In the genomic region with DNA sequence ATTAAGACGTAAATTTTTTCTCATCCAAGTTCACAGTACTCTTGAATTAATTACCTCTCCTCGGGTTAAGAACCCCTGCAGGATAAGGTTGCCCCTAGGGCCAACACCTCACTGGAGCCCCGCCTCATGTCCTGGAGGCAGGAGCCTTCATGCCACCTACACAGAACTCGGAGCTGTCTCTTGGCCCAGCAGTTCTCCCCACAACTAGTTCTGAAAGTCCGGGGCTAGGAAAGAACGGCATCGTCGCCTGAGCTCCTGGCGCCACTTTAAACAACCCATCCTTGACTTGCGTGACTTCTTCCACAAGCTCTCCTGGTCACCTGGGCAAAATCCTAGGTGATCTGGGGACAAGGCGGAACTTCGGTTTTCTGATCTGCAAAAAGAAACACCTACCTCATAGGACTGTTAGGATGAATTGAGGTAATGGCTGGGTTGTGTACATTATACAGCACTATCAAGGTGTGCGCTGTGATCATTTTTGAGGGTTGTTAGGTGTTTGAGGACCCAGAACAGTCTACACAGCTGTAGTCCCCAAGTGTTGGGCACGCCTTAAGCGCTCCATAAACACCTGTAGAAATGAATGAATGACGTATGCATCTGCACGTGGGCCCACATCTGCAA, we compare ENCODE assay signal across 8 cellular contexts. TPM values are rescaled to one million over a fixed set of nuclear protein-coding genes. Genes with fewer than 3 reads are reported as not detected.
A peak's percentile ranks its signal among the peaks of the same experiment; 100 is the strongest.
DNase-seq lines count a peak whose midpoint lies in the region; ATAC-seq, FAIRE-seq and TF ChIP-seq lines count a peak whose summit lies in the region.

No MANE protein-coding gene starts in this region.

- CTCF ChIA-PET in H1 (lab: Charles Lee; ENCODE audit: partially characterized antibody): interaction anchor here (1.4 to 36.1 kb wide), 4 partner anchors 20 to 254 kb away, joined by 4 to 634 read pairs (median 6); no protein-coding TSS in a partner anchor

- peak overlapping the region in 1 of 4 experiments; percentile 23; a peak in 2 of 7 replicates for H3K9ac ChIP-seq in H1 (replicated peaks in 1 of 4; ENCODE audit: extremely low read depth in 1 of 4, low read depth in 3 of 4, low read length in 3 of 4)

- H3K18ac ChIP-seq in H1 (ENCODE audit: extremely low read depth, low read length): no peak overlapping the region

- no peak overlapping the region; the same call in 1 of the 2 replicates for H2AFZ ChIP-seq in H1 (ENCODE audit: low read length)

- no peak for TF ChIP-seq RAD21 in H1 (IDR thresholded peaks at IDR 0.05 in 1 of 2, conservative IDR thresholded peaks at IDR 0.05 in 1 of 2; ENCODE audit: low read depth in 2 of 2, low read length in 2 of 2)

- peaks cover 9 to 42% of the 10 kb centered on the region in 2 experiments for H3K79me2 ChIP-seq in H1 (ENCODE audit: control insufficient read depth in 1 of 2, insufficient read depth in 2 of 2, low read length in 2 of 2)

- peak overlapping the region; percentile 78; the same call in 1 of the 2 replicates for H2BK12ac ChIP-seq in H1 (ENCODE audit: low read depth, low read length)

- H2BK20ac ChIP-seq in H1 (ENCODE audit: low read length): peak overlapping the region; percentile 66; the same call in 1 of the 2 replicates

- peaks cover 8 to 50% (median 25%) of the 10 kb centered on the region in 4 donors for H3K4me1 Mint-ChIP-seq in CD4-positive, CD25-positive, alpha-beta regulatory T cell
- H3K4me1 Mint-ChIP-seq in neural crest cell: peaks cover 21% of the 10 kb centered on the region

- H3K27me3 Mint-ChIP-seq in CD4-positive, CD25-positive, alpha-beta regulatory T cell: peaks cover 20% of the 10 kb centered on the region
- peaks cover 19% of the 10 kb centered on the region for H3K27me3 Mint-ChIP-seq in neural crest cell (ENCODE audit: low read depth)

- no peak for ATAC-seq in CD4-positive, CD25-positive, alpha-beta regulatory T cell (ENCODE audit: low read depth in 2 of 2)

- intact Hi-C loops in posterior vena cava (cut with DNase I): no loop called here

- no peaks in the 10 kb centered on the region for H3K9me3 Mint-ChIP-seq in CD4-positive, CD25-positive, alpha-beta regulatory T cell
- no peaks in the 10 kb centered on the region for H3K9me3 Mint-ChIP-seq in neural crest cell

- POLR2A ChIA-PET in H1 (lab: Charles Lee; ENCODE audit: partially characterized antibody): interaction anchor here (0.6 to 2.9 kb wide), 15 partner anchors 9 to 255 kb away, joined by 3 to 24 read pairs (median 4); no protein-coding TSS in a partner anchor

- peak overlapping the region; percentile 82; the same call in 1 of the 2 replicates for H4K8ac ChIP-seq in H1 (ENCODE audit: extremely low read depth, insufficient read depth, low read length)

- peaks cover 7% of the 10 kb centered on the region for H3K79me1 ChIP-seq in H1 (ENCODE audit: low read depth, low read length)

- no peak overlapping the region for H4K5ac ChIP-seq in H1 (ENCODE audit: insufficient read length, low read depth, low read length)

- 72% methylated on average over 17 of the region's 17 CpGs; no CpG with 5 or more reads in 1 of the 2 experiments for WGBS in H1 (ENCODE audit: extremely low coverage in 1 of 2, insufficient coverage in 1 of 2, insufficient read length in 1 of 2, insufficient replicate concordance in 2 of 2, low coverage in 1 of 2, low lambda C conversion rate in 2 of 2, missing lambda C conversion rate in 1 of 2), 2 experiments

- no peak overlapping the region for H3K4ac ChIP-seq in H1 (replicated peaks; ENCODE audit: insufficient read length, low read depth, low read length)

- peaks cover 48% of the 10 kb centered on the region for H3K4me1 ChIP-seq in CD4-positive, CD25-positive, alpha-beta regulatory T cell (ENCODE audit: control insufficient read depth, insufficient read depth, low read length, poor library complexity, severe bottlenecking)
- H3K4me1 ChIP-seq in H1 (replicated peaks in 1 of 4; ENCODE audit: control insufficient read depth in 3 of 4, insufficient read depth in 4 of 4, low read length in 3 of 4): peaks cover 4 to 19% (median 10%) of the 10 kb centered on the region in 4 experiments; a peak in 5 of 7 replicates

- H4K91ac ChIP-seq in H1 (replicated peaks; ENCODE audit: insufficient read length, low read length): peak overlapping the region; percentile 40

- no peak overlapping the region for H2BK5ac ChIP-seq in H1 (ENCODE audit: low read depth, low read length)

- H2BK15ac ChIP-seq in H1 (ENCODE audit: low read length): peak overlapping the region; percentile 89; the same call in 1 of the 2 replicates

- no peak overlapping the region for H2BK120ac ChIP-seq in H1 (replicated peaks; ENCODE audit: low read depth, low read length)

- peak overlapping the region; percentile 7 for H3K56ac ChIP-seq in H1 (replicated peaks; ENCODE audit: insufficient read length, low read depth, low read length)

- H3K14ac ChIP-seq in H1 (ENCODE audit: insufficient read length): no peak overlapping the region

- no peaks in the 10 kb centered on the region for H3K9me3 ChIP-seq in CD4-positive, CD25-positive, alpha-beta regulatory T cell (ENCODE audit: control insufficient read depth in 2 of 2, low read length in 2 of 2)
- no peaks in the 10 kb centered on the region for H3K9me3 ChIP-seq in H1 (ENCODE audit: insufficient read depth in 2 of 2, low read depth in 1 of 2, low read length in 1 of 2)

- peak overlapping the region; percentile 77 for H3K4me3 ChIP-seq in CD4-positive, CD25-positive, alpha-beta regulatory T cell (ENCODE audit: low read depth, low read length)
- H3K4me3 ChIP-seq in NB4 (ENCODE audit: low read depth, low read length) (peak overlapping the region; percentile 46), H1 (ENCODE audit: extremely low read depth in 1 of 4, insufficient read depth in 2 of 4, low read depth in 3 of 4, low read length in 4 of 4) (peak overlapping the region; percentile 78 to 88 (median 84))

- H3K4me2 ChIP-seq in H1 (ENCODE audit: insufficient read depth in 1 of 2, low read depth in 2 of 2, low read length in 2 of 2): peak overlapping the region; percentile 93 to 95

- H3K27ac ChIP-seq in CD4-positive, CD25-positive, alpha-beta regulatory T cell (ENCODE audit: insufficient read depth, low read length, poor library complexity, severe bottlenecking): peak overlapping the region; percentile 64
- no peak overlapping the region for H3K27ac ChIP-seq in H1 (ENCODE audit: low read depth, low read length)

- no peaks in the 10 kb centered on the region for H3K27me3 ChIP-seq in CD4-positive, CD25-positive, alpha-beta regulatory T cell (ENCODE audit: control insufficient read depth, insufficient read depth, low read length)
- H3K27me3 ChIP-seq in H1 (replicated peaks in 1 of 4; ENCODE audit: control insufficient read depth in 3 of 4, extremely low read depth in 1 of 4, insufficient read depth in 3 of 4, low read length in 3 of 4): peaks cover 0 to 3% (median 1%) of the 10 kb centered on the region in 4 experiments; a peak in 3 of 7 replicates

- H3K4me3 Mint-ChIP-seq in CD4-positive, CD25-positive, alpha-beta regulatory T cell: peak overlapping the region; percentile 83 to 95 (median 90)
- peak overlapping the region; percentile 88 for H3K4me3 Mint-ChIP-seq in neural crest cell

- no peak for FAIRE-seq in H1 (lab: Jason Lieb, UNC)

- no peaks in the 10 kb centered on the region for H3K36me3 Mint-ChIP-seq in CD4-positive, CD25-positive, alpha-beta regulatory T cell
- H3K36me3 Mint-ChIP-seq in neural crest cell (ENCODE audit: low read depth): no peaks in the 10 kb centered on the region

- no peak for TF ChIP-seq EP300 in H1 (IDR thresholded peaks at IDR 0.05; ENCODE audit: borderline replicate concordance in 1 of 2, low read depth in 2 of 2, low read length in 2 of 2)

- H3K36me3 ChIP-seq in CD4-positive, CD25-positive, alpha-beta regulatory T cell (ENCODE audit: control insufficient read depth, insufficient read depth, low read length): no peaks in the 10 kb centered on the region
- H3K36me3 ChIP-seq in H1 (ENCODE audit: control insufficient read depth in 2 of 4, insufficient read depth in 4 of 4, low read length in 3 of 4): no peaks in the 10 kb centered on the region; a peak in 1 of 8 replicates

- peak overlapping the region; percentile 38 to 95 (median 93) for H3K27ac Mint-ChIP-seq in CD4-positive, CD25-positive, alpha-beta regulatory T cell
- no peak overlapping the region for H3K27ac Mint-ChIP-seq in neural crest cell (ENCODE audit: unreplicated experiment)

- H3K23me2 ChIP-seq in H1 (ENCODE audit: low read depth, low read length): peaks cover 11% of the 10 kb centered on the region

- no peak for DNase-seq in CD4-positive, CD25-positive, alpha-beta regulatory T cell
- no peak for DNase-seq in NB4 (ENCODE audit: low read depth)
- no peak for DNase-seq in H1 (ENCODE audit: low read depth in 1 of 2, low spot score in 2 of 2)
- DNase-seq in neural crest cell (ENCODE audit: low read depth, low spot score): no peak
- no peak for DNase-seq in stimulated activated CD4-positive, alpha-beta T cell treated with anti-CD3 and anti-CD28 coated beads, Interleukin-4, amount 100 ng/mL, for 1 hour
- no peak for DNase-seq in RPMI8226
- DNase-seq in posterior vena cava (ENCODE audit: low spot score): no peak
- no peak for DNase-seq in mucosa of gallbladder (ENCODE audit: low spot score)

- no peak overlapping the region for H3K23ac ChIP-seq in H1 (ENCODE audit: insufficient read length)

- peaks cover 5 to 15% of the 10 kb centered on the region in 2 experiments for H4K20me1 ChIP-seq in H1 (replicated peaks in 1 of 2; ENCODE audit: control insufficient read depth in 1 of 2, insufficient read depth in 2 of 2, low read length in 2 of 2)

- TF ChIP-seq POLR2A in NB4 (IDR thresholded peaks at IDR 0.05; ENCODE audit: extremely low read depth, insufficient read length): no peak
- TF ChIP-seq POLR2A in H1 (IDR thresholded peaks at IDR 0.05; ENCODE audit: control extremely low read depth in 1 of 2, low read depth in 2 of 2, low read length in 2 of 2): no peak

- no peak overlapping the region for H2AK5ac ChIP-seq in H1 (ENCODE audit: low read depth, low read length)

- TF ChIP-seq CTCF in NB4 (IDR thresholded peaks at IDR 0.05; ENCODE audit: low read depth, low read length) (no peak), H1 (IDR thresholded peaks at IDR 0.05; ENCODE audit: control extremely low read depth in 1 of 3, insufficient read depth in 1 of 3, low read depth in 1 of 3, low read length in 3 of 3) (no peak), neural crest cell (conservative IDR thresholded peaks at IDR 0.05) (no peak)

RNA-seq across cellular contexts. Expression of gene ITGA6, which starts 0.6 kb away (rescaled TPM):
- 68.5 TPM for total RNA-seq in CD4-positive, CD25-positive, alpha-beta regulatory T cell
- 10 to 100 TPM; 39.2 to 59.4 (median 45.8) TPM for polyA plus RNA-seq in CD4-positive, CD25-positive, alpha-beta regulatory T cell
- 117 and 118 TPM in 2 replicates for total RNA-seq in H1 (2021; fragmentation: NEBNext Ultra II Directional; extraction: Animal tissue kit (Norgen Biotek cat#: 25700))
- 24.9 and 26.9 TPM in 2 replicates for polyA plus RNA-seq in H1 (2011; rRNA removed)
- polyA plus RNA-seq in H1 (2011; cell fraction: cytosol; rRNA removed): 34.1 TPM
- polyA plus RNA-seq in H1 (2011; cell fraction: nucleus; rRNA removed): 30.9 TPM
- polyA plus RNA-seq in H1 (2012, experiment 1 of 2): 53.9 to 99.9 TPM (median 67.7 TPM) in 4 replicates
- 4.2 TPM for polyA plus RNA-seq in H1 (2012, experiment 2 of 2)
- polyA plus RNA-seq in H1 (2013, experiment 1 of 2): 135 TPM
- polyA plus RNA-seq in H1 (2013, experiment 2 of 2): 126 TPM
- polyA minus RNA-seq in H1 (2011; rRNA and poly(A)+ RNA removed): 45.7 and 66.1 TPM in 2 replicates
- 53.7 TPM for polyA minus RNA-seq in H1 (2011; cell fraction: cytosol; rRNA and poly(A)+ RNA removed)
- polyA minus RNA-seq in H1 (2011; cell fraction: nucleus; rRNA and poly(A)+ RNA removed): 88.2 TPM
- total RNA-seq in neural crest cell: 36.8 and 37.7 TPM in 2 replicates
- total RNA-seq in posterior vena cava: 10 to 100 TPM; 38.0 to 47.1 TPM
- total RNA-seq in mucosa of gallbladder: 71.4 TPM
